2 cellular contexts compared by ENCODE assay signal in the genomic region with DNA sequence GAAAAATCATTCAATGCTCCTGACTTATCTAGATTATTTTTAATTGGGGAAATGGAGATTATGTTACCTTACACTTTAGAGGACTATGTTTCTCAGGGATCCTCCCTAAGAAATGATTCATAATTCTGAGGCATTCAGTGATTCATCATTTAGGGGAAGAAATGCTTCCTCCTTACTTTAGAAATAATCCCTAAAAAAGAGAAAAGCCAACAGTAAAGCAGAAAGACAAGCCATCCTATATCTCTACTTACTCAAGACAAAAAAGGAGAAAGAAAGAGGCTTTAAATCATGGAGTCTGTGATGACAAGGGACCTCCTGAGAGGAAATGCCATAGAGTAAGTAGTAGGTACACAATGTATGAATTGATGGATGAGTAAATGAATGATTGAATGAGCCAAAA.
TF ChIP-seq lines count a peak whose summit lies in the region.

No MANE protein-coding gene starts in this region.

TF ChIP-seq in IMR-90, 13 proteins besides CTCF, POLR2A, EP300 and RAD21:
- TF ChIP-seq MAFK (IDR thresholded peaks at IDR 0.05; ENCODE audit: low read depth, low read length) = no peak
- TF ChIP-seq RFX5 (IDR thresholded peaks at IDR 0.05; ENCODE audit: low read depth, low read length) = no peak
- no peak for TF ChIP-seq MAZ (IDR thresholded peaks at IDR 0.05; ENCODE audit: borderline replicate concordance, low read depth, low read length)
- no peak for TF ChIP-seq RCOR1 (IDR thresholded peaks at IDR 0.05; ENCODE audit: insufficient replicate concordance, low read length)
- no peak for TF ChIP-seq CHD1 (IDR thresholded peaks at IDR 0.05; ENCODE audit: low read depth, low read length)
- TF ChIP-seq, protein P1, sequence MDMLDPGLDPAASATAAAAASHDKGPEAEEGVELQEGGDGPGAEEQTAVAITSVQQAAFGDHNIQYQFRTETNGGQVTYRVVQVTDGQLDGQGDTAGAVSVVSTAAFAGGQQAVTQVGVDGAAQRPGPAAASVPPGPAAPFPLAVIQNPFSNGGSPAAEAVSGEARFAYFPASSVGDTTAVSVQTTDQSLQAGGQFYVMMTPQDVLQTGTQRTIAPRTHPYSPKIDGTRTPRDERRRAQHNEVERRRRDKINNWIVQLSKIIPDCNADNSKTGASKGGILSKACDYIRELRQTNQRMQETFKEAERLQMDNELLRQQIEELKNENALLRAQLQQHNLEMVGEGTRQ (IDR thresholded peaks at IDR 0.05; ENCODE audit: low read depth, low read length) = no peak
- TF ChIP-seq, protein P2, sequence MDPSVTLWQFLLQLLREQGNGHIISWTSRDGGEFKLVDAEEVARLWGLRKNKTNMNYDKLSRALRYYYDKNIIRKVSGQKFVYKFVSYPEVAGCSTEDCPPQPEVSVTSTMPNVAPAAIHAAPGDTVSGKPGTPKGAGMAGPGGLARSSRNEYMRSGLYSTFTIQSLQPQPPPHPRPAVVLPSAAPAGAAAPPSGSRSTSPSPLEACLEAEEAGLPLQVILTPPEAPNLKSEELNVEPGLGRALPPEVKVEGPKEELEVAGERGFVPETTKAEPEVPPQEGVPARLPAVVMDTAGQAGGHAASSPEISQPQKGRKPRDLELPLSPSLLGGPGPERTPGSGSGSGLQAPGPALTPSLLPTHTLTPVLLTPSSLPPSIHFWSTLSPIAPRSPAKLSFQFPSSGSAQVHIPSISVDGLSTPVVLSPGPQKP (IDR thresholded peaks at IDR 0.05; ENCODE audit: borderline replicate concordance, low read depth, low read length) = no peak
- TF ChIP-seq BHLHE40 (IDR thresholded peaks at IDR 0.05; ENCODE audit: low read depth, low read length) = no peak

TF ChIP-seq in endothelial cell of umbilical vein, 7 proteins besides CTCF, POLR2A, EP300 and RAD21:
- TF ChIP-seq, protein P3, sequence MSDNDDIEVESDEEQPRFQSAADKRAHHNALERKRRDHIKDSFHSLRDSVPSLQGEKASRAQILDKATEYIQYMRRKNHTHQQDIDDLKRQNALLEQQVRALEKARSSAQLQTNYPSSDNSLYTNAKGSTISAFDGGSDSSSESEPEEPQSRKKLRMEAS (IDR thresholded peaks at IDR 0.05; ENCODE audit: insufficient read depth, insufficient read length) = no peak
- TF ChIP-seq FOS (IDR thresholded peaks at IDR 0.05; ENCODE audit: borderline replicate concordance, insufficient read depth, low read length) (peak; percentile 29), MYC (IDR thresholded peaks at IDR 0.05; ENCODE audit: low read depth, low read length) (no peak)
